In the genomic region with DNA sequence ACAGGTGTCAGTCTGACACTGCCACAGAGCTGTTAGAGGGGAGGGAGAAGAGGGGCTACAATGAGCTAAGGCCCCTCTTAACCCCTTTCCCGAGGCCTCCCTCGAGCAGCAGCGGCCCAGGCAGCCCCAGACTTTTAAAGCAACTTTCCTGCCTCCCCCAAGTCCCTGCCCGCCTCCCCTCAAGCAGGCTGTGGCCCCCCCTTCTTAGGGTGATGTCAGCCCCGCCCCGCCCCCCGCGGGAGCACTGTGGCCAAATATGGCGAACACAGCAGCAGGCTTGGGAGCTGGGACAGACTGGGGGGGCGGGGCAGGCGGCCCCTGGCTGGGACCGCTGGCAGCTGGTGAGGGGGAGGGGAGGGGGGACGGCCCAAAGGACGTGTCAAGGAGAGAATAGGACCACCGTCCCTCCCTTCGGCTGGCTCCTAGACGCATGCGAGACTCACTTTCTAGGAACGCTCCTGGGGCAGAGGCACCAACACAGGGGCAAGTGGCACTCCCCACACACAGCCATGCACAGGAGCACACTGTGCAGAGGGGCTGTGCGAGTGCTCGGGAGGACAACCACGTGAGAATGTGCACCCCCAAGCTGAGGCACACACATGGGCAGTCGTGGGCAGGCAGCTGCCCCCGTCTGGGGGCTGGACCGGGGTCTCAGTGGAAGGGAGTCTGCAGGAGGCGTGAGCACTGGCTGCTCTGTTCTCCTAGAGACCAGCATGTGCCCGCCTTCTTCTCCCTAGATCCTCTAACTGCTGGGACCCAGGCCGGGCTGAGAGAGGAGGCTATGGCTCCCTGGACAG, we compare ENCODE assay signal across 9 cellular contexts. TPM values are rescaled to one million over a fixed set of nuclear protein-coding genes. Genes with fewer than 3 reads are reported as not detected.
DNase-seq lines count a peak whose midpoint lies in the region; ATAC-seq and TF ChIP-seq lines count a peak whose summit lies in the region.
"Had no signal": no experiment of that assay in that cellular context is flagged by ENCODE, and none has a peak within 500 bp of the region (broad histone marks: within the 10 kb centered on the region; RNA-seq: fewer than 3 reads in every experiment).

No MANE protein-coding gene starts in this region.

- WGBS in suprapubic skin, result 35% methylated on average over 5 of the region's 28 CpGs

- DNase-seq in M059J (ENCODE audit: low read depth), result peak; percentile 70
- DNase-seq in choroid plexus epithelial cell (ENCODE audit: low read depth), result peak; percentile 53
- DNase-seq in left kidney (ENCODE audit: low read depth, low spot score), result peak; percentile 81
- no peak for DNase-seq in suprapubic skin (ENCODE audit: low spot score in 2 of 2)
- DNase-seq in NCI-H226, result no peak
- no peak for DNase-seq in SW 1271 (lab: John Stamatoyannopoulos, UW)
- no peak for DNase-seq in NCI-H187 treated with DMSO at 0.1 percent for 48 hours (lab: John Stamatoyannopoulos, UW)

- H3K27me3 ChIP-seq in suprapubic skin, result no peaks in the 10 kb centered on the region

- TF ChIP-seq EP300 in suprapubic skin (IDR thresholded peaks at IDR 0.05), result peak; percentile 42

- peaks cover 100% of the 10 kb centered on the region for H3K4me1 ChIP-seq in suprapubic skin

- no peak for ATAC-seq in GM21619 (IDR thresholded peaks at IDR 0.05; ENCODE audit: unreplicated experiment)

- H3K27ac ChIP-seq in suprapubic skin, result peak overlapping the region; percentile 95

- H3K4me3 ChIP-seq in choroid plexus epithelial cell (ENCODE audit: low read depth, low read length), result no peak overlapping the region
- peak overlapping the region; percentile 27 for H3K4me3 ChIP-seq in suprapubic skin

- no peaks in the 10 kb centered on the region for H3K36me3 ChIP-seq in suprapubic skin

- H3K9me3 ChIP-seq in suprapubic skin, result no peaks in the 10 kb centered on the region

- no peak for TF ChIP-seq POLR2A in suprapubic skin (IDR thresholded peaks at IDR 0.05)

- TF ChIP-seq CTCF in choroid plexus epithelial cell (conservative IDR thresholded peaks at IDR 0.05; ENCODE audit: low read depth, low read length) (no peak), suprapubic skin (IDR thresholded peaks at IDR 0.05) (no peak)

RNA-seq across cellular contexts. Expression of a gene that starts 6.7 kb away (rescaled TPM):
- 14.9 and 19.1 TPM in 2 replicates for total RNA-seq in M059J (2014; rRNA removed; shearing (Covaris generic))
- 10 to 100 TPM; 39.0 to 55.4 (median 51.5) TPM for total RNA-seq in suprapubic skin
- total RNA-seq: OCI-LY7 had no signal

RNA-seq across cellular contexts. Expression of a gene that starts 22.0 kb away (rescaled TPM):
- total RNA-seq in M059J (2014; rRNA removed; shearing (Covaris generic)), result 778 and 785 TPM in 2 replicates
- 1,000 to 10,000 TPM; 1,092 to 2,148 (median 1,858) TPM for total RNA-seq in suprapubic skin

RNA-seq across cellular contexts. Expression of a gene that starts 22.5 kb away (rescaled TPM):
- not detected in 2 replicates for total RNA-seq in M059J (2014; rRNA removed; shearing (Covaris generic))
- under 1 TPM in 2 of 4 donors, not detected in 2; 0.72 to 0.83 TPM for total RNA-seq in suprapubic skin
- total RNA-seq: OCI-LY7 had no signal

RNA-seq across cellular contexts. Expression of a gene that starts 38.1 kb away (rescaled TPM):
- total RNA-seq in M059J (2014; rRNA removed; shearing (Covaris generic)), result 9.2 and 12.9 TPM in 2 replicates
- total RNA-seq in suprapubic skin, result 10 to 100 TPM; 20.6 to 25.6 (median 21.6) TPM

Comparison
In these comparisons a context has a peak if more than half of its experiments do, and no peak if none do; other contexts are left out.
1. DNase-seq: peak in M059J (single experiment), choroid plexus epithelial cell (single experiment) and left kidney (single experiment); none in suprapubic skin (0 of 2), NCI-H226 (single experiment), SW 1271 (0 of 2) and NCI-H187 treated with DMSO at 0.1 percent for 48 hours (single experiment).